ENCODE assay signal across 26 cellular contexts in the genomic region with DNA sequence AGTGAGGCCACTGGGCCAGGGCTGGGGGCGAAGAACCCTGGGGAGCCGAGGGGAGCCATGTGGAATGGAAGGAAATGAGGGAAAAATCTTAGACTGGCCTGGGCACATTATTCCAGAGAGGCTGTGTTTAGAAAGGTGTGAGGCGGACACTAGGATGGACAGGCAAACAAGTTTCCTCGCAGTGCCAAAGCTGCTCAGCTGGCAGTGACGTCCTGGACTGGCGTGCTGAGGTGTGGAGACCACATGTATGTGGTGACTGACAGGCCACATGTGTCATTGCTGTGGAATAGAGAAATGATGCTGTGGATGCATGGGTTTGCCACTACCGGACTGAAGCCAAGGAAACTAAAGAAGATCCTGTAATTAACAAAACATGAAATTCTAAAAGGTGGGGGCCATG. TPM values are rescaled to one million over a fixed set of nuclear protein-coding genes. Genes with fewer than 3 reads are reported as not detected.
DNase-seq lines count a peak whose midpoint lies in the region; TF ChIP-seq lines count a peak whose summit lies in the region.
"Had no signal": no experiment of that assay in that cellular context is flagged by ENCODE, and none has a peak within 500 bp of the region (broad histone marks: within the 10 kb centered on the region; RNA-seq: fewer than 3 reads in every experiment).

No MANE protein-coding gene starts in this region.

- intact Hi-C loops in spleen (cut with DNase I; ENCODE audit: low total_unique reads) (no loop called here), tibial artery (cut with DNase I; ENCODE audit: low total_unique reads) (no loop called here)

- no peak overlapping the region for H3K4me2 ChIP-seq in neuronal stem cell (ENCODE audit: insufficient read depth, low read length, poor library complexity, severe bottlenecking)
- H3K4me2 ChIP-seq: BLaER1 had no signal

- peak overlapping the region in 2 of 3 donors; percentile 20 to 32 for H3K27ac Mint-ChIP-seq in IgD-negative memory B cell
- H3K27ac Mint-ChIP-seq: CD14-positive monocyte; CD4-positive, alpha-beta memory T cell; CD4-positive, CD25-positive, alpha-beta regulatory T cell; CD8-positive, alpha-beta memory T cell had no signal

- no peaks in the 10 kb centered on the region for H3K27me3 Mint-ChIP-seq in IgD-negative memory B cell
- H3K27me3 Mint-ChIP-seq: CD4-positive, alpha-beta memory T cell; CD4-positive, CD25-positive, alpha-beta regulatory T cell had no signal

- H3K4me1 ChIP-seq in neuronal stem cell (ENCODE audit: control insufficient read depth in 2 of 2, insufficient read depth in 1 of 2, low read depth in 1 of 2, low read length in 2 of 2) (no peaks in the 10 kb centered on the region), spleen (no peaks in the 10 kb centered on the region), tibial artery (no peaks in the 10 kb centered on the region)
- H3K4me1 ChIP-seq: BE2C, BLaER1 had no signal

- H3K36me3 Mint-ChIP-seq in IgD-negative memory B cell, result peaks cover 1% of the 10 kb centered on the region
- H3K36me3 Mint-ChIP-seq: CD14-positive monocyte; CD4-positive, alpha-beta memory T cell; CD4-positive, CD25-positive, alpha-beta regulatory T cell; CD8-positive, alpha-beta memory T cell had no signal

- H3K27me3 ChIP-seq in neuronal stem cell (ENCODE audit: control insufficient read depth in 3 of 3, insufficient read depth in 3 of 3, low read depth in 1 of 3, low read length in 3 of 3) (no peaks in the 10 kb centered on the region), spleen (replicated peaks in 1 of 7) (peaks cover 0 to 10% (median 0%) of the 10 kb centered on the region in 7 donors), tibial artery (no peaks in the 10 kb centered on the region)
- H3K27me3 ChIP-seq: BE2C, BLaER1 had no signal

- H3K18ac ChIP-seq in neuronal stem cell (ENCODE audit: low read length), result peak overlapping the region; percentile 75

- TF ChIP-seq CTCF in VCaP (conservative IDR thresholded peaks at IDR 0.05), result no peak
- no peak for TF ChIP-seq CTCF in spleen (IDR thresholded peaks at IDR 0.05 in 8 of 11, conservative IDR thresholded peaks at IDR 0.05 in 3 of 11)
- TF ChIP-seq CTCF in tibial artery (IDR thresholded peaks at IDR 0.05), result no peak

- H3K4ac ChIP-seq in neuronal stem cell (ENCODE audit: low read length), result no peak overlapping the region

- H2BK5ac ChIP-seq in neuronal stem cell (ENCODE audit: low read length), result no peak overlapping the region

- no peak overlapping the region for H2AFZ ChIP-seq in neuronal stem cell (ENCODE audit: low read length)

- no peaks in the 10 kb centered on the region for H3K79me1 ChIP-seq in neuronal stem cell (ENCODE audit: low read depth, low read length)

- H3K4me1 Mint-ChIP-seq in IgD-negative memory B cell, result no peaks in the 10 kb centered on the region
- H3K4me1 Mint-ChIP-seq: CD14-positive monocyte; CD4-positive, alpha-beta memory T cell; CD4-positive, CD25-positive, alpha-beta regulatory T cell; CD8-positive, alpha-beta memory T cell had no signal

- H3K9me3 Mint-ChIP-seq in IgD-negative memory B cell, result peaks cover 0 to 3% (median 2%) of the 10 kb centered on the region in 3 donors

- H3K4me3 Mint-ChIP-seq in IgD-negative memory B cell, result no peak overlapping the region
- H3K4me3 Mint-ChIP-seq: CD14-positive monocyte; CD4-positive, alpha-beta memory T cell; CD4-positive, CD25-positive, alpha-beta regulatory T cell; CD8-positive, alpha-beta memory T cell had no signal

- TF ChIP-seq POLR2A in spleen (IDR thresholded peaks at IDR 0.05), result no peak

- H3K36me3 ChIP-seq in neuronal stem cell (replicated peaks in 1 of 2; ENCODE audit: control insufficient read depth in 2 of 2, insufficient read depth in 2 of 2, low read length in 2 of 2) (no peaks in the 10 kb centered on the region), spleen (no peaks in the 10 kb centered on the region), tibial artery (no peaks in the 10 kb centered on the region)
- H3K36me3 ChIP-seq: BE2C, BLaER1 had no signal

- H2BK15ac ChIP-seq in neuronal stem cell (ENCODE audit: low read length), result peak overlapping the region; percentile 38

- WGBS in neuronal stem cell (ENCODE audit: extremely low coverage in 2 of 2, insufficient read length in 2 of 2, insufficient replicate concordance in 1 of 2), 2 donors, result no CpG with 5 or more reads among the region's 7 CpGs
- WGBS in spleen, 5 donors, result 86 to 95% (median 88%) methylated on average over 7 of the region's 7 CpGs

- DNase-seq in neuronal stem cell (ENCODE audit: low spot score), result no peak
- DNase-seq in spleen, result peak; percentile 67
- DNase-seq in tibial artery, result no peak
- DNase-seq in SW 1271 (lab: John Stamatoyannopoulos, UW), result no peak
- no peak for DNase-seq in stimulated activated CD4-positive, alpha-beta T cell treated with anti-CD3 and anti-CD28 coated beads, Interleukin-4, amount 100 ng/mL, for 24 hours
- DNase-seq: 8988T; ACHN; BE2C; C1 segment of cervical spinal cord; CD4-positive, alpha-beta memory T cell; CD4-positive, CD25-positive, alpha-beta regulatory T cell; CD8-positive, alpha-beta memory T cell; COR-L47; DMS 273 treated with DMSO at 0.1 percent for 48 hours; DMS153; DMS53; DMS79; DND-41; EL; GDM1 had no signal

- H3K9me3 ChIP-seq in neuronal stem cell (replicated peaks in 1 of 2; ENCODE audit: control insufficient read depth in 2 of 2, insufficient read depth in 1 of 2, low read depth in 1 of 2, low read length in 2 of 2), result no peaks in the 10 kb centered on the region
- peaks cover 0 to 15% (median 0%) of the 10 kb centered on the region in 8 donors for H3K9me3 ChIP-seq in spleen
- no peaks in the 10 kb centered on the region for H3K9me3 ChIP-seq in tibial artery
- H3K9me3 ChIP-seq: BE2C had no signal

- no peak overlapping the region for H2AK5ac ChIP-seq in neuronal stem cell (ENCODE audit: low read depth, low read length)

- peak overlapping the region; percentile 58 for H3K14ac ChIP-seq in neuronal stem cell (ENCODE audit: low read length)

- H3K23ac ChIP-seq in neuronal stem cell (ENCODE audit: low read depth, low read length, poor library complexity), result no peak overlapping the region

- H3K4me3 ChIP-seq in neuronal stem cell (ENCODE audit: low read length in 2 of 2) (no peak overlapping the region), spleen (no peak overlapping the region), tibial artery (no peak overlapping the region)
- H3K4me3 ChIP-seq: BLaER1, GM12878 had no signal

- peak overlapping the region; percentile 54 for H3K9ac ChIP-seq in neuronal stem cell (ENCODE audit: low read depth, low read length, poor library complexity)
- H3K9ac ChIP-seq: BLaER1 had no signal

- H4K8ac ChIP-seq in neuronal stem cell (ENCODE audit: low read depth, low read length), result no peak overlapping the region

- H3K27ac ChIP-seq in VCaP, result peak overlapping the region; percentile 11; the same call in 1 of the 2 replicates
- no peak overlapping the region for H3K27ac ChIP-seq in neuronal stem cell (replicated peaks; ENCODE audit: low read length)
- no peak overlapping the region for H3K27ac ChIP-seq in spleen
- H3K27ac ChIP-seq in tibial artery, result no peak overlapping the region
- H3K27ac ChIP-seq: BLaER1 had no signal

- no peak overlapping the region for H2BK12ac ChIP-seq in neuronal stem cell (ENCODE audit: low read length)

- no peak overlapping the region for H2BK120ac ChIP-seq in neuronal stem cell (ENCODE audit: low read depth, low read length)

- no peak overlapping the region for H4K91ac ChIP-seq in neuronal stem cell (ENCODE audit: low read depth, low read length, poor library complexity)

RNA-seq across cellular contexts. Expression of a gene that starts 42.6 kb away (rescaled TPM):
- not detected for polyA plus RNA-seq in IgD-negative memory B cell
- 0.15 TPM for polyA plus RNA-seq in neuronal stem cell (2013, experiment 1 of 2)
- polyA plus RNA-seq in neuronal stem cell (2013, experiment 2 of 2), result 0.17 TPM
- total RNA-seq in spleen, result under 1 TPM; 0.13 to 0.72 (median 0.39) TPM
- polyA plus RNA-seq in spleen, result under 1 TPM; 0.04 to 0.11 (median 0.10) TPM
- total RNA-seq: CD4-positive, alpha-beta memory T cell; CD4-positive, CD25-positive, alpha-beta regulatory T cell; CD8-positive, alpha-beta memory T cell; G401 had no signal
- polyA plus RNA-seq: CD14-positive monocyte; CD4-positive, alpha-beta memory T cell; CD4-positive, CD25-positive, alpha-beta regulatory T cell; CD8-positive, alpha-beta memory T cell had no signal
